In genomic region chr15:56346414-56346813, GRCh38 we compare ENCODE assay signal across 8 cellular contexts.
"Had no signal": no experiment of that assay in that cellular context is flagged by ENCODE, and none has a peak within 500 bp of the region (broad histone marks: within the 10 kb centered on the region; RNA-seq: fewer than 3 reads in every experiment).

No MANE protein-coding gene starts in this region.

- H3K4me2 ChIP-seq: KMS-11 had no signal

- H2AFZ ChIP-seq: GM23248 had no signal

- H3K9ac ChIP-seq: GM23248, KMS-11 had no signal

- H3K4me1 ChIP-seq: HAP-1 had no signal

- H3K4me3 ChIP-seq: GM23248, HAP-1 had no signal

- H3K9me3 ChIP-seq: HAP-1 had no signal

- DNase-seq: GM23248, GOT3, H7, IMR-90, KBM-7 had no signal

- H3K27ac ChIP-seq: GM23248, HL-60, KMS-11 had no signal

- H3K36me3 ChIP-seq: HAP-1 had no signal
